8 cellular contexts compared by ENCODE assay signal in genomic region chr14:75452900-75453816, GRCh38. TPM values are rescaled to one million over a fixed set of nuclear protein-coding genes. Genes with fewer than 3 reads are reported as not detected.
DNase-seq lines count a peak whose midpoint lies in the region; ATAC-seq and TF ChIP-seq lines count a peak whose summit lies in the region.

No MANE protein-coding gene starts in this region.

- TF ChIP-seq CTCF in Caco-2 (IDR thresholded peaks at IDR 0.05; ENCODE audit: insufficient read depth in 1 of 2, low read depth in 1 of 2, low read length in 1 of 2, severe bottlenecking in 1 of 2, unreplicated experiment in 1 of 2) (no peak), SK-N-SH (IDR thresholded peaks at IDR 0.05) (no peak), gastroesophageal sphincter (IDR thresholded peaks at IDR 0.05) (peak in 1 of 4 experiments; percentile 15), osteocyte (IDR thresholded peaks at IDR 0.05) (no peak), GM13976 (IDR thresholded peaks at IDR 0.05; ENCODE audit: borderline replicate concordance, control extremely low read depth, extremely low read depth, insufficient read depth, missing control alignments) (no peak)

- H3K79me2 ChIP-seq in SK-N-SH (ENCODE audit: insufficient read depth) = peaks cover 18% of the 10 kb centered on the region; the same call in 1 of the 2 replicates

- ATAC-seq in gastroesophageal sphincter = peak; percentile 83
- ATAC-seq in activated naive CD4-positive, alpha-beta T cell treated with anti-CD3 and anti-CD28 coated beads, Interleukin-2, amount 50 U/mL, for 72 hours = no peak

- no peaks in the 10 kb centered on the region; the same call in 1 of the 2 replicates for H3K36me3 ChIP-seq in Caco-2 (ENCODE audit: control insufficient read depth, insufficient read depth, low read length)
- peaks cover 0 to 6% of the 10 kb centered on the region in 2 experiments for H3K36me3 ChIP-seq in SK-N-SH (replicated peaks in 1 of 2; ENCODE audit: control insufficient read depth in 1 of 2, insufficient read depth in 2 of 2, low read length in 1 of 2)
- H3K36me3 ChIP-seq in gastroesophageal sphincter = no peaks in the 10 kb centered on the region

- H3K4me2 ChIP-seq in SK-N-SH = 0 out of 2 replicates have a peak overlapping the region, but pooled peaks have one; percentile 14

- H3K27ac ChIP-seq in SK-N-SH (ENCODE audit: low read depth in 2 of 2, low read length in 1 of 2) (peak overlapping the region in 1 of 2 experiments; percentile 43; a peak in 1 of 4 replicates), gastroesophageal sphincter (peak overlapping the region; percentile 47 to 92 (median 82))

- TF ChIP-seq EP300 in SK-N-SH (IDR thresholded peaks at IDR 0.05; ENCODE audit: borderline replicate concordance in 1 of 2, low read depth in 1 of 2, low read length in 1 of 2) (no peak), gastroesophageal sphincter (IDR thresholded peaks at IDR 0.05) (no peak)

- H3K4me1 ChIP-seq in Caco-2 (peaks cover 77% of the 10 kb centered on the region), SK-N-SH (ENCODE audit: control insufficient read depth in 1 of 2, insufficient read depth in 2 of 2, low read depth in 1 of 2, low read length in 1 of 2) (peaks cover 16 to 64% of the 10 kb centered on the region in 2 experiments; a peak in 2 of 4 replicates), gastroesophageal sphincter (peaks cover 29 to 100% (median 92%) of the 10 kb centered on the region in 3 donors)

- POLR2A ChIA-PET in Caco-2 (lab: Charles Lee) (interaction anchor here (0.6 to 1.1 kb wide), 3 partner anchors 10 to 354 kb away, joined by 3 to 8 read pairs (median 4); partner anchors contain the start of gene JDP2), SK-N-SH (lab: Yijun Ruan, JAX) (no interaction called here)

- intact Hi-C loops in Caco-2 (cut with micrococcal nuclease; ENCODE audit: unreplicated experiment) = loop anchor here (1.0 to 2.0 kb wide), 4 partner anchors 20 to 146 kb away; no protein-coding TSS in a partner anchor

- peaks cover 99% of the 10 kb centered on the region for H4K20me1 ChIP-seq in SK-N-SH (ENCODE audit: insufficient read depth)

- H3F3A ChIP-seq in SK-N-SH (replicated peaks; ENCODE audit: insufficient read depth) = no peaks in the 10 kb centered on the region

- TF ChIP-seq RAD21 in SK-N-SH (IDR thresholded peaks at IDR 0.05; ENCODE audit: low read length) = no peak

- H3K36me3 Mint-ChIP-seq in Caco-2 (ENCODE audit: insufficient read depth, unreplicated experiment) = peaks cover 97% of the 10 kb centered on the region
- H3K36me3 Mint-ChIP-seq in osteocyte (ENCODE audit: unreplicated experiment) = peaks cover 12% of the 10 kb centered on the region
- no peaks in the 10 kb centered on the region for H3K36me3 Mint-ChIP-seq in activated naive CD4-positive, alpha-beta T cell treated with anti-CD3 and anti-CD28 coated beads, Interleukin-2, amount 50 U/mL, for 72 hours

- no peaks in the 10 kb centered on the region for H3K9me3 ChIP-seq in Caco-2
- no peaks in the 10 kb centered on the region for H3K9me3 ChIP-seq in SK-N-SH
- no peaks in the 10 kb centered on the region for H3K9me3 ChIP-seq in gastroesophageal sphincter

- no TSS peak for BruUV-seq in Caco-2 (replicated peaks; lab: Mats Ljungman, UMichigan)

- H3K4me3 Mint-ChIP-seq in Caco-2 (ENCODE audit: unreplicated experiment) (peak overlapping the region; percentile 43), osteocyte (ENCODE audit: unreplicated experiment) (peak overlapping the region; percentile 47)

- WGBS in SK-N-SH (ENCODE audit: low lambda C conversion rate) = 66% methylated on average over 10 of the region's 14 CpGs
- WGBS in gastroesophageal sphincter (ENCODE audit: low coverage in 1 of 2), 2 donors = 10% methylated on average over 2 of the region's 14 CpGs; no CpG with 5 or more reads in 1 of the 2 donors

- H3K4me3 ChIP-seq in Caco-2 (ENCODE audit: low read depth, low read length) (no peak overlapping the region), SK-N-SH (ENCODE audit: low read depth in 2 of 2, low read length in 1 of 2) (no peak overlapping the region), gastroesophageal sphincter (peak overlapping the region in 1 of 2 donors; percentile 3)

- peak overlapping the region; percentile 82 for H3K27ac Mint-ChIP-seq in Caco-2 (ENCODE audit: unreplicated experiment)
- H3K27ac Mint-ChIP-seq in osteocyte (ENCODE audit: unreplicated experiment) = peak overlapping the region; percentile 98
- peak overlapping the region in 1 of 2 donors; percentile 44 for H3K27ac Mint-ChIP-seq in activated naive CD4-positive, alpha-beta T cell treated with anti-CD3 and anti-CD28 coated beads, Interleukin-2, amount 50 U/mL, for 72 hours

- H3K9me3 Mint-ChIP-seq in Caco-2 (ENCODE audit: unreplicated experiment) (no peaks in the 10 kb centered on the region), osteocyte (ENCODE audit: unreplicated experiment) (no peaks in the 10 kb centered on the region)
- no peaks in the 10 kb centered on the region for H3K9me3 Mint-ChIP-seq in activated naive CD4-positive, alpha-beta T cell treated with anti-CD3 and anti-CD28 coated beads, Interleukin-2, amount 50 U/mL, for 72 hours

- DNase-seq in Caco-2 (peak; percentile 88 to 94), SK-N-SH (peak; percentile 39), osteocyte (ENCODE audit: extremely low spot score, unreplicated experiment) (peak; percentile 97), GM13976 (ENCODE audit: low spot score) (no peak)
- DNase-seq in NK-92 treated with Interleukin-12 subunit alpha and Interleukin-12 subunit beta, amount 100 ng/mL, for 24 hours (lab: John Stamatoyannopoulos, UW) = no peak
- no peak for DNase-seq in activated naive CD4-positive, alpha-beta T cell treated with anti-CD3 and anti-CD28 coated beads, Interleukin-2, amount 50 U/mL, for 72 hours (ENCODE audit: low spot score in 2 of 2)
- DNase-seq in stimulated activated CD4-positive, alpha-beta T cell treated with anti-CD3 and anti-CD28 coated beads, Interleukin-2, amount 100 ng/mL, for 24 hours = no peak

- H3K27me3 Mint-ChIP-seq in Caco-2 (ENCODE audit: insufficient read depth, unreplicated experiment) (no peaks in the 10 kb centered on the region), osteocyte (ENCODE audit: unreplicated experiment) (no peaks in the 10 kb centered on the region)

- H2AFZ ChIP-seq in SK-N-SH (ENCODE audit: low read depth) = no peak overlapping the region

- CTCF ChIA-PET in Caco-2 (lab: Charles Lee) = interaction anchor here (0.6 to 2.3 kb wide), 3 partner anchors 68 to 147 kb away, joined by 3 to 9 read pairs (median 7); no protein-coding TSS in a partner anchor
- CTCF ChIA-PET in SK-N-SH (lab: Yijun Ruan, JAX) = interaction anchor here (1.0 to 1.3 kb wide), 4 partner anchors 53 to 158 kb away, joined by 3 to 4 read pairs (median 4); no protein-coding TSS in a partner anchor

- in situ Hi-C loops in GM13976 (cut with MboI; ENCODE audit: low sequenced_read_pairs, unreplicated experiment) = loop anchor here (10.0 kb wide), 1 partner anchor 148 kb away; no protein-coding TSS in a partner anchor

- no peaks in the 10 kb centered on the region for H3K9me2 ChIP-seq in SK-N-SH

- H3K27me3 ChIP-seq in Caco-2 (replicated peaks; ENCODE audit: control insufficient read depth, insufficient read depth, low read length) (no peaks in the 10 kb centered on the region), SK-N-SH (ENCODE audit: insufficient read depth) (no peaks in the 10 kb centered on the region), gastroesophageal sphincter (no peaks in the 10 kb centered on the region)

- H3K4me1 Mint-ChIP-seq in Caco-2 (ENCODE audit: low read depth, unreplicated experiment) (peaks cover 63% of the 10 kb centered on the region), osteocyte (ENCODE audit: unreplicated experiment) (peaks cover 94% of the 10 kb centered on the region)

- TF ChIP-seq POLR2A in gastroesophageal sphincter (IDR thresholded peaks at IDR 0.05) = no peak

- H3K9ac ChIP-seq in SK-N-SH = no peak overlapping the region

TF ChIP-seq in SK-N-SH, 30 proteins besides CTCF, POLR2A, EP300 and RAD21 (continues in another document):
- TF ChIP-seq RFX5 (IDR thresholded peaks at IDR 0.05; ENCODE audit: low read length) = no peak
- no peak for TF ChIP-seq ELF1 (IDR thresholded peaks at IDR 0.05)
- no peak for TF ChIP-seq FOXJ3 (CRISPR knock-in tag; IDR thresholded peaks at IDR 0.05)
- no peak for TF ChIP-seq CHD2 (IDR thresholded peaks at IDR 0.05; ENCODE audit: low read length, partially characterized antibody)
- no peak for TF ChIP-seq GABPA (IDR thresholded peaks at IDR 0.05; ENCODE audit: low read depth)
- TF ChIP-seq MEF2A (IDR thresholded peaks at IDR 0.05; ENCODE audit: borderline replicate concordance, low read depth) = no peak
- TF ChIP-seq GATA2 (CRISPR knock-in tag; IDR thresholded peaks at IDR 0.05) = no peak
- no peak for TF ChIP-seq RXRA (IDR thresholded peaks at IDR 0.05; ENCODE audit: borderline replicate concordance, low read depth)
- TF ChIP-seq POLR2AphosphoS5 (IDR thresholded peaks at IDR 0.05; ENCODE audit: low read depth, low read length) = no peak

RNA-seq across cellular contexts. Expression of gene JDP2, which starts 25.3 kb away (rescaled TPM):
- total RNA-seq in Caco-2 (2022) (95.7 TPM in 2 replicates), gastroesophageal sphincter (10 to 100 TPM; 55.6 to 90.0 (median 70.8) TPM), osteocyte (53.3 and 57.1 TPM in 2 replicates)
- 21.1 and 22.3 TPM in 2 replicates for polyA plus RNA-seq in SK-N-SH (2012; rRNA removed)
- polyA plus RNA-seq in SK-N-SH (2012; cell fraction: cytosol; rRNA removed) = 21.9 and 22.5 TPM in 2 replicates
- polyA plus RNA-seq in SK-N-SH (2012; cell fraction: nucleus; rRNA removed) = 12.9 and 14.8 TPM in 2 replicates
- 1 to 10 TPM in 1 of 2 donors, under 1 TPM in 1; 0.46 to 2.0 TPM for total RNA-seq in activated naive CD4-positive, alpha-beta T cell treated with anti-CD3 and anti-CD28 coated beads, Interleukin-2, amount 50 U/mL, for 72 hours

Comparison
In these comparisons a context has a peak if more than half of its experiments do, and no peak if none do; other contexts are left out.
1. DNase-seq: peak in Caco-2 (2 of 2), SK-N-SH (single experiment) and osteocyte (single experiment); none in NK-92 treated with Interleukin-12 subunit alpha and Interleukin-12 subunit beta, amount 100 ng/mL, for 24 hours (single experiment), activated naive CD4-positive, alpha-beta T cell treated with anti-CD3 and anti-CD28 coated beads, Interleukin-2, amount 50 U/mL, for 72 hours (0 of 2), GM13976 (single experiment) and stimulated activated CD4-positive, alpha-beta T cell treated with anti-CD3 and anti-CD28 coated beads, Interleukin-2, amount 100 ng/mL, for 24 hours (0 of 2).
2. RNA of gene JDP2, which starts 25.3 kb away (total RNA-seq): 95.7 TPM in Caco-2, 55.6 to 90.0 TPM in gastroesophageal sphincter and 53.3 to 57.1 TPM in osteocyte; 0.46 to 2.0 TPM in activated naive CD4-positive, alpha-beta T cell treated with anti-CD3 and anti-CD28 coated beads, Interleukin-2, amount 50 U/mL, for 72 hours; every median in the first group is over 10 times any median in the second.